ENCODE assay signal across 27 cellular contexts in genomic region chr2:48127612-48128191, GRCh38.
DNase-seq lines count a peak whose midpoint lies in the region; ATAC-seq and TF ChIP-seq lines count a peak whose summit lies in the region.
"Had no signal": no experiment of that assay in that cellular context is flagged by ENCODE, and none has a peak within 500 bp of the region (broad histone marks: within the 10 kb centered on the region; RNA-seq: fewer than 3 reads in every experiment).

No MANE protein-coding gene starts in this region.

- H3K27ac Mint-ChIP-seq in stimulated activated naive CD8-positive, alpha-beta T cell treated with anti-CD3 and anti-CD28 coated beads, Interleukin-15, amount 100 ng/mL, for 72 hours, result no peak overlapping the region
- H3K27ac Mint-ChIP-seq: B cell; CD8-positive, alpha-beta T cell had no signal

- H3K4me3 ChIP-seq in epithelial cell of esophagus (ENCODE audit: low read length) (no peak overlapping the region), mucosa of descending colon (no peak overlapping the region)
- H3K4me3 ChIP-seq: GM12878, MG63, SK-N-MC had no signal

- H3K9me3 ChIP-seq in mucosa of descending colon, result no peaks in the 10 kb centered on the region
- H3K9me3 ChIP-seq: Caco-2 had no signal

- in situ Hi-C loops in GM13977 (cut with MboI; ENCODE audit: low pct_unique_long_range_greater_than_20kb, low sequenced_read_pairs, unreplicated experiment), result no loop called here

- ATAC-seq in stimulated activated naive CD8-positive, alpha-beta T cell treated with anti-CD3 and anti-CD28 coated beads, Interleukin-15, amount 100 ng/mL, for 72 hours, result peak; percentile 33
- no peak for ATAC-seq in stimulated activated naive CD8-positive, alpha-beta T cell treated with anti-CD3 and anti-CD28 coated beads, Interleukin-15, Interleukin-2, amounts not matched to agents 100 U/mL and 50 U/mL, for 24 hours
- no peak for ATAC-seq in mucosa of descending colon
- no peak for ATAC-seq in HG03045 (IDR thresholded peaks at IDR 0.05; ENCODE audit: unreplicated experiment)
- ATAC-seq: CD8-positive, alpha-beta T cell; GM12878; HepG2 had no signal

- H3K36me3 ChIP-seq in mucosa of descending colon (ENCODE audit: low read depth), result no peaks in the 10 kb centered on the region
- H3K36me3 ChIP-seq: MG63 had no signal

- H3K4me1 Mint-ChIP-seq in stimulated activated naive CD8-positive, alpha-beta T cell treated with anti-CD3 and anti-CD28 coated beads, Interleukin-15, amount 100 ng/mL, for 72 hours, result peaks cover 3% of the 10 kb centered on the region
- H3K4me1 Mint-ChIP-seq: B cell had no signal

- intact Hi-C loops in mucosa of descending colon (cut with DNase I, micrococcal nuclease), result no loop called here

- no peaks in the 10 kb centered on the region for H3K27me3 Mint-ChIP-seq in stimulated activated naive CD8-positive, alpha-beta T cell treated with anti-CD3 and anti-CD28 coated beads, Interleukin-15, amount 100 ng/mL, for 72 hours
- H3K27me3 Mint-ChIP-seq: B cell had no signal

- no peaks in the 10 kb centered on the region for H3K4me1 ChIP-seq in mucosa of descending colon (ENCODE audit: low read depth)
- H3K4me1 ChIP-seq: Caco-2 had no signal

- H3K9me3 Mint-ChIP-seq in stimulated activated naive CD8-positive, alpha-beta T cell treated with anti-CD3 and anti-CD28 coated beads, Interleukin-15, amount 100 ng/mL, for 72 hours, result no peaks in the 10 kb centered on the region

- TF ChIP-seq CTCF in epithelial cell of esophagus (IDR thresholded peaks at IDR 0.05; ENCODE audit: insufficient read depth, low read depth, low read length, missing control alignments), result no peak
- no peak for TF ChIP-seq CTCF in mucosa of descending colon (IDR thresholded peaks at IDR 0.05)
- no peak for TF ChIP-seq CTCF in GM13977 (IDR thresholded peaks at IDR 0.05; ENCODE audit: extremely low read depth, insufficient read depth, missing control alignments)

- DNase-seq in NK-92 treated with Interleukin-12 subunit alpha and Interleukin-12 subunit beta, amount 100 ng/mL, for 24 hours (lab: John Stamatoyannopoulos, UW), result peak; percentile 10
- DNase-seq in NK-92 (lab: John Stamatoyannopoulos, UW; ENCODE audit: unreplicated experiment) (no peak), epithelial cell of esophagus (ENCODE audit: low read depth) (peak; percentile 49), mucosa of descending colon (no peak), GM13977 (ENCODE audit: low spot score) (no peak)
- no peak for DNase-seq in stimulated activated naive CD8-positive, alpha-beta T cell treated with anti-CD3 and anti-CD28 coated beads, Interleukin-15, amount 100 ng/mL, for 72 hours
- DNase-seq in stimulated activated naive CD8-positive, alpha-beta T cell treated with anti-CD3 and anti-CD28 coated beads, Interleukin-15, Interleukin-2, amounts not matched to agents 100 U/mL and 50 U/mL, for 24 hours, result no peak
- DNase-seq: Caco-2; CD8-positive, alpha-beta T cell; GDM1; GOT3; HCEC 1CT; KBM-7; MG63; NCI-H1105 treated with DMSO at 0.1 percent for 48 hours; NCI-H146; NCI-H1930; NCI-H2107; NCI-H446 treated with DMSO at 0.1 percent for 48 hours; NCI-H526; OCI-M1; SIG-M5 had no signal

- no peak overlapping the region for H3K4me3 Mint-ChIP-seq in stimulated activated naive CD8-positive, alpha-beta T cell treated with anti-CD3 and anti-CD28 coated beads, Interleukin-15, amount 100 ng/mL, for 72 hours
- H3K4me3 Mint-ChIP-seq: B cell; CD8-positive, alpha-beta T cell had no signal

Comparison
In these comparisons a context has a peak if more than half of its experiments do, and no peak if none do; other contexts are left out.
1. DNase-seq: peak in NK-92 treated with Interleukin-12 subunit alpha and Interleukin-12 subunit beta, amount 100 ng/mL, for 24 hours (single experiment) and epithelial cell of esophagus (single experiment); none in NK-92 (single experiment), stimulated activated naive CD8-positive, alpha-beta T cell treated with anti-CD3 and anti-CD28 coated beads, Interleukin-15, amount 100 ng/mL, for 72 hours (0 of 2), stimulated activated naive CD8-positive, alpha-beta T cell treated with anti-CD3 and anti-CD28 coated beads, Interleukin-15, Interleukin-2, amounts not matched to agents 100 U/mL and 50 U/mL, for 24 hours (single experiment), mucosa of descending colon (0 of 3) and GM13977 (single experiment).